In genomic region chr5:84384604-84385575, GRCh38 we compare ENCODE assay signal across 8 cellular contexts. TPM values are rescaled to one million over a fixed set of nuclear protein-coding genes. Genes with fewer than 3 reads are reported as not detected.
DNase-seq lines count a peak whose midpoint lies in the region; ATAC-seq and TF ChIP-seq lines count a peak whose summit lies in the region.

EDIL3 (minus strand) TSS chr5:84384880; CDS start chr5:84384374, 506 bp downstream.

- TF ChIP-seq CTCF in HFF-Myc (IDR thresholded peaks at IDR 0.05; ENCODE audit: low read depth, low read length, missing control alignments) (no peak), fibroblast of villous mesenchyme (IDR thresholded peaks at IDR 0.05; ENCODE audit: insufficient read depth, low read depth, low read length) (no peak), nephron progenitor cell (IDR thresholded peaks at IDR 0.05) (no peak)

- H3K4me3 Mint-ChIP-seq in nephron progenitor cell = peak within 1 kb of the TSS; percentile 98
- no peak within 1 kb of the TSS for H3K4me3 Mint-ChIP-seq in activated naive CD4-positive, alpha-beta T cell treated with anti-CD3 and anti-CD28 coated beads, Interleukin-2, amount 10 ng/mL, durations not matched to agents 7 days and 5 days

- H3K4me3 ChIP-seq in HFF-Myc (replicated peaks; ENCODE audit: low read depth, low read length) (peak within 1 kb of the TSS; percentile 9), fibroblast of villous mesenchyme (ENCODE audit: low read depth, low read length) (peak within 1 kb of the TSS; percentile 58)

- peak within 1 kb of the TSS; percentile 57 for H3K27ac Mint-ChIP-seq in nephron progenitor cell
- no peak within 1 kb of the TSS for H3K27ac Mint-ChIP-seq in activated naive CD4-positive, alpha-beta T cell treated with anti-CD3 and anti-CD28 coated beads, Interleukin-2, amount 10 ng/mL, durations not matched to agents 7 days and 5 days

- peaks cover 23% of the 10 kb centered on the region for H3K27me3 Mint-ChIP-seq in nephron progenitor cell (ENCODE audit: low read depth, poor library complexity)
- H3K27me3 Mint-ChIP-seq in activated naive CD4-positive, alpha-beta T cell treated with anti-CD3 and anti-CD28 coated beads, Interleukin-2, amount 10 ng/mL, durations not matched to agents 7 days and 5 days = peaks cover 45% of the 10 kb centered on the region

- CTCF ChIA-PET in activated naive CD4-positive, alpha-beta T cell treated with anti-CD3 and anti-CD28 coated beads, Interleukin-2, amount 10 ng/mL, durations not matched to agents 7 days and 5 days (lab: Charles Lee) = interaction anchor here (0.6 kb wide), 1 partner anchor 893 kb away, joined by 3 read pairs; no protein-coding TSS in a partner anchor

- ATAC-seq in GM19351 (IDR thresholded peaks at IDR 0.05; ENCODE audit: unreplicated experiment) = no peak

- H3K4me1 Mint-ChIP-seq in nephron progenitor cell = peaks cover 27% of the 10 kb centered on the region
- H3K4me1 Mint-ChIP-seq in activated naive CD4-positive, alpha-beta T cell treated with anti-CD3 and anti-CD28 coated beads, Interleukin-2, amount 10 ng/mL, durations not matched to agents 7 days and 5 days = peaks cover 5% of the 10 kb centered on the region

- H3K9me3 Mint-ChIP-seq in nephron progenitor cell = no peaks in the 10 kb centered on the region
- H3K9me3 Mint-ChIP-seq in activated naive CD4-positive, alpha-beta T cell treated with anti-CD3 and anti-CD28 coated beads, Interleukin-2, amount 10 ng/mL, durations not matched to agents 7 days and 5 days = no peaks in the 10 kb centered on the region

- in situ Hi-C loops in SK-MEL-5 (cut with HindIII; ENCODE audit: low pct_unique_long_range_greater_than_20kb, low sequenced_read_pairs) = no loop called here

- no peaks in the 10 kb centered on the region for H3K36me3 Mint-ChIP-seq in nephron progenitor cell (ENCODE audit: low read depth)
- H3K36me3 Mint-ChIP-seq in activated naive CD4-positive, alpha-beta T cell treated with anti-CD3 and anti-CD28 coated beads, Interleukin-2, amount 10 ng/mL, durations not matched to agents 7 days and 5 days = no peaks in the 10 kb centered on the region

- DNase-seq in HFF-Myc (ENCODE audit: extremely low read depth, low read depth) (no peak), SK-MEL-5 (ENCODE audit: low read depth, low spot score) (peak; percentile 25), fibroblast of villous mesenchyme (ENCODE audit: low read depth) (no peak), nephron progenitor cell (peak; percentile 82), NCI-H2081 treated with DMSO at 0.1 percent for 48 hours (lab: John Stamatoyannopoulos, UW) (no peak), LoVo (ENCODE audit: low spot score) (no peak)
- no peak for DNase-seq in activated naive CD4-positive, alpha-beta T cell treated with anti-CD3 and anti-CD28 coated beads, Interleukin-2, amount 10 ng/mL, durations not matched to agents 7 days and 5 days

RNA-seq across cellular contexts. Expression of gene EDIL3, which starts in this region (rescaled TPM):
- total RNA-seq in SK-MEL-5 (2014; rRNA removed; shearing (Covaris generic)) = 8.2 and 8.5 TPM in 2 replicates
- polyA plus RNA-seq in SK-MEL-5 (2015; cell fraction: cytosol; rRNA removed) = 4.5 and 11.0 TPM in 2 replicates
- 0.66 and 4.8 TPM in 2 replicates for polyA plus RNA-seq in SK-MEL-5 (2015; cell fraction: nucleus; rRNA removed)
- 57.0 and 108 TPM in 2 replicates for total RNA-seq in fibroblast of villous mesenchyme

Comparison
In these comparisons a context has a peak if more than half of its experiments do, and no peak if none do; other contexts are left out.
1. DNase-seq: peak in SK-MEL-5 (single experiment) and nephron progenitor cell (single experiment); none in HFF-Myc (single experiment), fibroblast of villous mesenchyme (single experiment), NCI-H2081 treated with DMSO at 0.1 percent for 48 hours (single experiment), activated naive CD4-positive, alpha-beta T cell treated with anti-CD3 and anti-CD28 coated beads, Interleukin-2, amount 10 ng/mL, durations not matched to agents 7 days and 5 days (single experiment) and LoVo (single experiment).